In the genomic region with DNA sequence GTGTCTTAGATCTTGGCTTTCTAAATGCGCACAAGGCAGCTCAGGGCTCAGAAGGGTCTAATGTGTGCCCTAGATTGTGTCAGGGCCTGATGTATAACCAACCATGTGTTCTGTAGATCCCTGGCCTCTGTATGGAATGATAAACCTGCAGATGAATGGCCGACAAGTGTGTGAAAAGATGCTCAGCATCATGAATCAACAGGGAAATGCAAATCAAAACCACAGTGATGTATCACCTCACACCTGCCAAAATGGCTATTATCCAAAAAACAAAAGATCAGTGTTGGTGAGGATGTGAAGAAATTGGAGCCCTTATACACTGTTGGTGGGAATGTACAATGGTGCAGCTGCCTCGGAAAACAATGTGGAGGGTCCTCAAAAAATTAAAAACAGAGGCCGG, we compare ENCODE assay signal across 12 cellular contexts.
"Had no signal": no experiment of that assay in that cellular context is flagged by ENCODE, and none has a peak within 500 bp of the region (broad histone marks: within the 10 kb centered on the region; RNA-seq: fewer than 3 reads in every experiment).

No MANE protein-coding gene starts in this region.

- H3K27ac ChIP-seq: hepatocyte, right lobe of liver, upper lobe of left lung had no signal

- DNase-seq: activated B cell treated with CpG ODN at 0.5 μM for 24 hours; activated CD4-positive, alpha-beta T cell treated with anti-CD3 and anti-CD28 coated beads, Interleukin-2, amount 10 ng/mL, durations not matched to agents 24 days and 14 days; activated naive CD4-positive, alpha-beta T cell; activated naive CD8-positive, alpha-beta T cell treated with anti-CD3 and anti-CD28 coated beads, Interleukin-2, amount 10 ng/mL, durations not matched to agents 7 days and 5 days; dermis blood vessel endothelial cell; effector memory CD8-positive, alpha-beta T cell; islet precursor cell; nephron progenitor cell; right lobe of liver; upper lobe of left lung had no signal

- H3K27me3 ChIP-seq: hepatocyte, right lobe of liver, upper lobe of left lung had no signal

- FAIRE-seq: TTC549 had no signal

- ATAC-seq: effector memory CD8-positive, alpha-beta T cell; right lobe of liver had no signal

- H3K36me3 ChIP-seq: right lobe of liver, upper lobe of left lung had no signal

- H3K4me1 ChIP-seq: right lobe of liver had no signal

- H3K79me2 ChIP-seq: hepatocyte had no signal

- H3K4me3 ChIP-seq: hepatocyte, right lobe of liver, upper lobe of left lung had no signal

- H2AFZ ChIP-seq: hepatocyte had no signal

- H3K9me3 ChIP-seq: right lobe of liver, upper lobe of left lung had no signal

- H3K4me2 ChIP-seq: hepatocyte had no signal
